In the genomic region with DNA sequence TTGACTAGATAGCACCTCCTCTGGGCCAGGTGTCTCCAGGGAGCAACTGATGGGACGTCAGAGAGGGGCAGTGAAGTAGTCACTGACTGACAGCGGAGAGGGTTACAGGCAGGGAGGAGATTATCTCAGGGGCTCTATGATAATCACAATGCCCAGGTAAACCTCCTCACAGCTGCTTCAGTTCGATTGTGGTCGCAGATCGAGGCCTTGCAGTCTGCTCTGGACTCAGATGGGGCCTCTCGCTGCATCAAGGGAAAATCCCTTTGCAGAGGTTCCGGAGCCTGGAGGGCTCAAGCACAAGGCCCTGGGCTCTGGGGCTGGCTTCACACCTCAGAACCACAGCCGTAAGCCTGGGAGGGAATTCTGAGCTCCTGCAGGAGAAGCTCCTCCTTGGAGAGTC, we compare ENCODE assay signal across 29 cellular contexts.
"Had no signal": no experiment of that assay in that cellular context is flagged by ENCODE, and none has a peak within 500 bp of the region (broad histone marks: within the 10 kb centered on the region; RNA-seq: fewer than 3 reads in every experiment).

No MANE protein-coding gene starts in this region.

- H3K9ac ChIP-seq: KMS-11 had no signal

- H3K4me3 Mint-ChIP-seq: activated CD4-positive, alpha-beta memory T cell treated with anti-CD3 and anti-CD28 coated beads, Interleukin-2, amount 10 ng/mL, durations not matched to agents 7 days and 5 days; activated naive CD8-positive, alpha-beta T cell treated with anti-CD3 and anti-CD28 coated beads, Interleukin-2, amount 50 U/mL, for 24 hours; activated T-helper 17 cell treated with anti-CD3 and anti-CD28 coated beads, Interleukin-2, amount 50 U/mL, for 72 hours; brain; IgD-negative memory B cell; T-cell had no signal

- H3K4me3 ChIP-seq: SK-N-MC had no signal

- ATAC-seq: activated naive CD8-positive, alpha-beta T cell treated with anti-CD3 and anti-CD28 coated beads, Interleukin-2, amount 50 U/mL, for 24 hours; activated T-helper 17 cell treated with anti-CD3 and anti-CD28 coated beads, Interleukin-2, amount 50 U/mL, for 72 hours; Right ventricle myocardium inferior; T-cell had no signal

- FAIRE-seq: astrocyte, TTC549 had no signal

- H3K4me2 ChIP-seq: KMS-11 had no signal

- H3K36me3 Mint-ChIP-seq: brain, IgD-negative memory B cell, T-cell had no signal

- H3K27ac Mint-ChIP-seq: activated CD4-positive, alpha-beta memory T cell treated with anti-CD3 and anti-CD28 coated beads, Interleukin-2, amount 10 ng/mL, durations not matched to agents 7 days and 5 days; activated naive CD8-positive, alpha-beta T cell treated with anti-CD3 and anti-CD28 coated beads, Interleukin-2, amount 50 U/mL, for 24 hours; activated T-helper 17 cell treated with anti-CD3 and anti-CD28 coated beads, Interleukin-2, amount 50 U/mL, for 72 hours; brain; IgD-negative memory B cell; T-cell had no signal

- H3K27me3 Mint-ChIP-seq: brain had no signal

- H3K4me1 Mint-ChIP-seq: activated CD4-positive, alpha-beta memory T cell treated with anti-CD3 and anti-CD28 coated beads, Interleukin-2, amount 10 ng/mL, durations not matched to agents 7 days and 5 days; activated naive CD8-positive, alpha-beta T cell treated with anti-CD3 and anti-CD28 coated beads, Interleukin-2, amount 50 U/mL, for 24 hours; activated T-helper 17 cell treated with anti-CD3 and anti-CD28 coated beads, Interleukin-2, amount 50 U/mL, for 72 hours; T-cell had no signal

- H3K27ac ChIP-seq: KMS-11, SK-N-MC had no signal

- DNase-seq: activated CD4-positive, alpha-beta memory T cell treated with anti-CD3 and anti-CD28 coated beads, Interleukin-2, amount 10 ng/mL, durations not matched to agents 7 days and 5 days; activated CD4-positive, alpha-beta T cell treated with anti-CD3 and anti-CD28 coated beads, Interleukin-2, amount 50 U/mL, for 1 hour; activated CD4-positive, CD25-positive, alpha-beta regulatory T cell; activated naive CD4-positive, alpha-beta T cell treated with anti-CD3 and anti-CD28 coated beads, Interleukin-2, amount 50 U/mL, for 16 hours; activated naive CD8-positive, alpha-beta T cell treated with anti-CD3 and anti-CD28 coated beads, Interleukin-2, amount 50 U/mL, for 24 hours; activated T-cell treated with anti-CD3 and anti-CD28 coated beads for 4 hours; activated T-cell treated with anti-CD3 and anti-CD28 coated beads, Interleukin-2, amount 50 U/mL, for 48 hours; amygdala; NCI-H1092; NCI-H1417 treated with DMSO at 0.1 percent for 48 hours; NCI-H1694; NCI-H2029; NCI-H2107; NCI-H2171 treated with DMSO at 0.1 percent for 48 hours; NCI-H345; NCI-H510A; NCI-H526 treated with DMSO at 0.1 percent for 48 hours; NCI-H82; T-cell; T-helper 2 cell; T1000 had no signal

- H3K9me3 Mint-ChIP-seq: activated CD4-positive, alpha-beta memory T cell treated with anti-CD3 and anti-CD28 coated beads, Interleukin-2, amount 10 ng/mL, durations not matched to agents 7 days and 5 days; activated naive CD8-positive, alpha-beta T cell treated with anti-CD3 and anti-CD28 coated beads, Interleukin-2, amount 50 U/mL, for 24 hours; activated T-helper 17 cell treated with anti-CD3 and anti-CD28 coated beads, Interleukin-2, amount 50 U/mL, for 72 hours; brain; T-cell had no signal
